Comparison of ENCODE assay signal across 1 cellular context in the genomic region with DNA sequence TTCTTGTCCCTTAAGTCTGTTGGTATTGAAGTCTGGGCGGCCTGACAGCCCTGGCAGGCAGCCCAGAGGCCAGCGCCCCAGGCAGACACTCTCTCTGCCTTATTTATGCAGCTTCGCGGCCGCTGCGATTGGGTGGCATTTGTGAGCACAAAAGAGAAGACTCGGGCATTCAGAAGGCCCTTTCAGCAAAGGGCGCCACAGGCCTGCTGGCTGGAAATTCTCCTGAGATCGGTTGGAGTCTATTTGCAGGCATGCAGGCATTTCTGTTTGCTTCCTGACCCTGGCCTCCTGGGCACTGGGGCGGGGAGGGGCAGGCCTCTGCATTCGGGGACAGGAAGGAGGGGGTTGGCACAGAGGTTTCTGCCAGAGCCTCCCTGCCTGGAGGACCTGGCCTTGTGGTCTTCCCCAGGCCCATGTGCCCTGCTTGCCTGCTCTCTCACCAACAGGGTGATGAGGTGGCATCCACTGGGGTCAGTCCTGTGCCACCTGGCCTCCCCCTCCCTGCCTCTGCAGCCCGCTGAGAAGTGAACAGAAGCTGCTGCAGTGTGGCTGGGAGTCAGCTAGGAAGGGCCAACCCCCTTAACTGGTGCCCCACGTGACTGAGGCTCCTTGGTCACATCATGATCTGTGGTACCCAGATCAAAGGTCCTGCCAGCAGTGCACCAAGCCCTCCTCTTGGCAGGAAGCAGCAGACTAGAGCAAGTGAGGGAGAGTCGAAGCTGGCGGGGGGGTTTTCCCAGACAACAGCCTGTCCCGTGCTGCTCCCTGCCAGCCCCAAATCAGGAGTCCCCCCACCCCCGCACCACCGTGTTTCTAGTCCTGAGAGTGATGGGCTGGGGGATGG.
TF ChIP-seq lines count a peak whose summit lies in the region.

No MANE protein-coding gene starts in this region.

TF ChIP-seq in HEK293, 187 proteins besides CTCF, POLR2A, EP300 and RAD21 (continued from another document):
- TF ChIP-seq, protein P1, sequence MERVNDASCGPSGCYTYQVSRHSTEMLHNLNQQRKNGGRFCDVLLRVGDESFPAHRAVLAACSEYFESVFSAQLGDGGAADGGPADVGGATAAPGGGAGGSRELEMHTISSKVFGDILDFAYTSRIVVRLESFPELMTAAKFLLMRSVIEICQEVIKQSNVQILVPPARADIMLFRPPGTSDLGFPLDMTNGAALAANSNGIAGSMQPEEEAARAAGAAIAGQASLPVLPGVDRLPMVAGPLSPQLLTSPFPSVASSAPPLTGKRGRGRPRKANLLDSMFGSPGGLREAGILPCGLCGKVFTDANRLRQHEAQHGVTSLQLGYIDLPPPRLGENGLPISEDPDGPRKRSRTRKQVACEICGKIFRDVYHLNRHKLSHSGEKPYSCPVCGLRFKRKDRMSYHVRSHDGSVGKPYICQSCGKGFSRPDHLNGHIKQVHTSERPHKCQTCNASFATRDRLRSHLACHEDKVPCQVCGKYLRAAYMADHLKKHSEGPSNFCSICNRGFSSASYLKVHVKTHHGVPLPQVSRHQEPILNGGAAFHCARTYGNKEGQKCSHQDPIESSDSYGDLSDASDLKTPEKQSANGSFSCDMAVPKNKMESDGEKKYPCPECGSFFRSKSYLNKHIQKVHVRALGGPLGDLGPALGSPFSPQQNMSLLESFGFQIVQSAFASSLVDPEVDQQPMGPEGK (tag by site-specific recombination; IDR thresholded peaks at IDR 0.05) = 0 out of 2 replicates have a peak, but pooled peaks have one; percentile 24
- TF ChIP-seq, protein P2, sequence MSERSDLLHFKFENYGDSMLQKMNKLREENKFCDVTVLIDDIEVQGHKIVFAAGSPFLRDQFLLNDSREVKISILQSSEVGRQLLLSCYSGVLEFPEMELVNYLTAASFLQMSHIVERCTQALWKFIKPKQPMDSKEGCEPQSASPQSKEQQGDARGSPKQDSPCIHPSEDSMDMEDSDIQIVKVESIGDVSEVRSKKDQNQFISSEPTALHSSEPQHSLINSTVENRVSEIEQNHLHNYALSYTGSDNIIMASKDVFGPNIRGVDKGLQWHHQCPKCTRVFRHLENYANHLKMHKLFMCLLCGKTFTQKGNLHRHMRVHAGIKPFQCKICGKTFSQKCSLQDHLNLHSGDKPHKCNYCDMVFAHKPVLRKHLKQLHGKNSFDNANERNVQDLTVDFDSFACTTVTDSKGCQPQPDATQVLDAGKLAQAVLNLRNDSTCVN (tag by site-specific recombination; optimal IDR thresholded peaks at IDR 0.05) = no peak
- no peak for TF ChIP-seq ZNF18 (tag by site-specific recombination; IDR thresholded peaks at IDR 0.05)
- TF ChIP-seq ZNF423 (tag by site-specific recombination; IDR thresholded peaks at IDR 0.05) = no peak
- no peak for TF ChIP-seq ZNF701 (tag by site-specific recombination; IDR thresholded peaks at IDR 0.05)
- TF ChIP-seq ZNF174 (tag by site-specific recombination; IDR thresholded peaks at IDR 0.05) = no peak
- TF ChIP-seq ZNF600 (tag by site-specific recombination; IDR thresholded peaks at IDR 0.05) = no peak
- no peak for TF ChIP-seq ZNF184 (tag by site-specific recombination; IDR thresholded peaks at IDR 0.05)
- no peak for TF ChIP-seq ZNF510 (tag by site-specific recombination; IDR thresholded peaks at IDR 0.05; ENCODE audit: insufficient replicate concordance)
- TF ChIP-seq ZBTB8A (tag by site-specific recombination; IDR thresholded peaks at IDR 0.05) = 0 out of 2 replicates have a peak, but pooled peaks have one; percentile 28
- TF ChIP-seq ZNF335 (tag by site-specific recombination; conservative IDR thresholded peaks at IDR 0.05) = peak; percentile 70
- TF ChIP-seq ZNF514 (tag by site-specific recombination; IDR thresholded peaks at IDR 0.05) = no peak
